Comparison of ENCODE assay signal across 8 cellular contexts in the genomic region with DNA sequence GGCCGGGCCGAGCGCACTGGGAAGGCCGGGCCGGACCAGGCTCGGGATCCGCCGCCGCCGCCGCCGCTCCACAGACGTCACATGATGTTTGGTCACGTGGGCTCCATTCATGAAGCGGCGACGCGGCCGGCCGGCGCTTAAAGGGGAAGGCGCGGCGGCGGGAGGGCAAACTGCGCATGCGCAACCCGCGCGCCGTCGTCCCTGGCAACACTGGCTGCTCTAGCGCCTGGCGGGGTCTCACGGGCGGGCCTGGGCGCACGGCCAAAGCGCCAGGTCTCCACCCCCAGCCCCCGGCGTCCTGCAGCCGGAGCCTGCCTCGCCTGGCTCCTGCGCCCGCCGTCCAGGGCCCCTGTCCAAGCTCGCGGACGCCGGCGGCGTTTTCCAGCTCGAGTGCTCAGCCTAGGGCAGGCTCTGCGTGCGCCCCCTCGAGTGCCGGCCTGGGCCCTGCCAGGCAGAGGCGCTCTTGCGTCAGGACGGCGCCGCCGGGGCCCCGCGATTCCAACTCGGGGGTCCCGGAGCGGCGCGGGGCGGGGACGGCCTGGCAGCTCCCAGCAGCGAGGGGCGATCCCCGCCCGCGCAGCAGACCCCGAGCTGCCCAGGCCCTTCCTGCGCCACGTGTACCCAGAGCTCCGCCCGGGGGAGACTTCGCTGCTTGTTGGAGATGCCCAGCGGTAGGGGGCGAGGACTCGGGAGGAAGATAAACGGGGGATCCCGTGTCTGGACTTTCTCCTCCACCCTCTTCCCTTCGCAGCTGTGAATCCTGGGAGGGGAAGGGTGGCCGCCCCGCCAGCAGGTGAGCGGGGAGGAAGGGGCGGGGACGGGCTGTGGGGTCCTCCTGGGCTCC. TPM values are rescaled to one million over a fixed set of nuclear protein-coding genes. Genes with fewer than 3 reads are reported as not detected.
DNase-seq lines count a peak whose midpoint lies in the region; ATAC-seq and TF ChIP-seq lines count a peak whose summit lies in the region.

A gene (minus strand): TSS at position 83 of the 844 bp plus-strand sequence. CDS start 4,550 bp downstream, outside the sequence.

- intact Hi-C loops in cardiac septum (cut with DNase I) (loop anchor here (5.0 kb wide), 1 partner anchor 56 kb away; a partner anchor contains a TSS), posterior cingulate gyrus (cut with DNase I) (no loop called here)

- ATAC-seq in HG02759 (IDR thresholded peaks at IDR 0.05; ENCODE audit: unreplicated experiment): peak; percentile 62
- peak; percentile 67 for ATAC-seq in activated naive CD8-positive, alpha-beta T cell treated with anti-CD3 and anti-CD28 coated beads, Interleukin-2, amount 50 U/mL, for 24 hours

- peak within 1 kb of the TSS; percentile 90 for H3K4me3 ChIP-seq in GM12865 (ENCODE audit: low read depth, low read length)

- peak within 1 kb of the TSS; percentile 79 for H3K27ac Mint-ChIP-seq in activated naive CD8-positive, alpha-beta T cell treated with anti-CD3 and anti-CD28 coated beads, Interleukin-2, amount 50 U/mL, for 24 hours
- H3K27ac Mint-ChIP-seq in type B pancreatic cell: peak within 1 kb of the TSS; percentile 97

- H3K9me3 Mint-ChIP-seq in activated naive CD8-positive, alpha-beta T cell treated with anti-CD3 and anti-CD28 coated beads, Interleukin-2, amount 50 U/mL, for 24 hours: no peaks in the 10 kb centered on the region
- no peaks in the 10 kb centered on the region for H3K9me3 Mint-ChIP-seq in type B pancreatic cell

- peaks cover 6% of the 10 kb centered on the region for H3K36me3 Mint-ChIP-seq in activated naive CD8-positive, alpha-beta T cell treated with anti-CD3 and anti-CD28 coated beads, Interleukin-2, amount 50 U/mL, for 24 hours (ENCODE audit: low read depth)
- H3K36me3 Mint-ChIP-seq in type B pancreatic cell: no peaks in the 10 kb centered on the region

- peak; percentile 96 for DNase-seq in GM12865 (ENCODE audit: low read depth)
- peak; percentile 96 for DNase-seq in NCI-H1436 (lab: John Stamatoyannopoulos, UW)
- DNase-seq in SW480 (ENCODE audit: low spot score): peak; percentile 88
- DNase-seq in activated naive CD8-positive, alpha-beta T cell treated with anti-CD3 and anti-CD28 coated beads, Interleukin-2, amount 50 U/mL, for 24 hours: peak; percentile 93
- DNase-seq in cardiac septum (ENCODE audit: low spot score): peak; percentile 94
- DNase-seq in posterior cingulate gyrus: peak; percentile 84 to 98 (median 88)
- peak; percentile 97 for DNase-seq in type B pancreatic cell (ENCODE audit: extremely low spot score, unreplicated experiment)

- H3K27me3 Mint-ChIP-seq in activated naive CD8-positive, alpha-beta T cell treated with anti-CD3 and anti-CD28 coated beads, Interleukin-2, amount 50 U/mL, for 24 hours: peaks cover 4% of the 10 kb centered on the region
- H3K27me3 Mint-ChIP-seq in type B pancreatic cell: no peaks in the 10 kb centered on the region

- peak within 1 kb of the TSS; percentile 83 for H3K4me3 Mint-ChIP-seq in activated naive CD8-positive, alpha-beta T cell treated with anti-CD3 and anti-CD28 coated beads, Interleukin-2, amount 50 U/mL, for 24 hours
- peak within 1 kb of the TSS; percentile 88 for H3K4me3 Mint-ChIP-seq in type B pancreatic cell

- peak; percentile 30 for TF ChIP-seq CTCF in GM12865 (IDR thresholded peaks at IDR 0.05; ENCODE audit: insufficient read depth, low read depth, low read length, missing control alignments)
- TF ChIP-seq CTCF in type B pancreatic cell (conservative IDR thresholded peaks at IDR 0.05): peak; percentile 59

- H3K4me1 Mint-ChIP-seq in activated naive CD8-positive, alpha-beta T cell treated with anti-CD3 and anti-CD28 coated beads, Interleukin-2, amount 50 U/mL, for 24 hours: peaks cover 35% of the 10 kb centered on the region
- H3K4me1 Mint-ChIP-seq in type B pancreatic cell (ENCODE audit: unreplicated experiment): peaks cover 18% of the 10 kb centered on the region

RNA-seq across cellular contexts. Expression of the gene that starts here (rescaled TPM):
- 24.4 TPM for total RNA-seq in cardiac septum
- 22.4 and 30.0 TPM in 2 replicates for total RNA-seq in type B pancreatic cell (ENCODE audit: low replicate concordance)

Comparison
In these comparisons a context has a peak if more than half of its experiments do, and no peak if none do; other contexts are left out.
1. Peak in every context shown above with its lines: DNase-seq, ATAC-seq and H3K4me3 ChIP-seq.